Comparison of ENCODE assay signal across 9 cellular contexts in the genomic region with DNA sequence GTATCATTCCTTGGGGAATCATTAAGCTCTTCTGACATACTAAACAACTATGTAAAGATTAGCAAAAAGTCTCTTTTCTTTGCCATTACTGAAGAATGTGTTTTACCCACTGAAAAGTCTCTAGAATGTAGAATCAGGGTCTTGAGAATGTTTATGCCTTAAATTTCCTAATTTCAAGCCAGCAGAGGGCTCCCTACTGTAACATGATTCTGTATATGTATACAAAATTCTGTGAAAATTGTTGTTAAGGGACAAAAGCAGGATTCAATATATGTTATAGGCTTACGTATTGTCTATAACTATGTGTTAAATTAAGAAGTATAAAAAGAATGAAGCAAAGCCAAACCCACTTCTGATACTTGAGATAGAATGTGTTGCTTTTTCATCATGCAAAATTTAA.
DNase-seq lines count a peak whose midpoint lies in the region; ATAC-seq, FAIRE-seq and TF ChIP-seq lines count a peak whose summit lies in the region.
"Had no signal": no experiment of that assay in that cellular context is flagged by ENCODE, and none has a peak within 500 bp of the region (broad histone marks: within the 10 kb centered on the region; RNA-seq: fewer than 3 reads in every experiment).

No MANE protein-coding gene starts in this region.

- ATAC-seq in A549 (no peak), HG02938 (IDR thresholded peaks at IDR 0.05; ENCODE audit: unreplicated experiment) (no peak), HG02678 (IDR thresholded peaks at IDR 0.05; ENCODE audit: unreplicated experiment) (no peak), GM21619 (IDR thresholded peaks at IDR 0.05; ENCODE audit: unreplicated experiment) (no peak)

- peak; percentile 13 to 16; a peak in 2 of 5 replicates for TF ChIP-seq RAD21 in A549 (conservative IDR thresholded peaks at IDR 0.05 in 1 of 2, IDR thresholded peaks at IDR 0.05 in 1 of 2)

- 0 out of 3 replicates have a peak, but pooled peaks cover 3% of the 10 kb centered on the region for H3K4me1 ChIP-seq in A549
- H3K4me1 ChIP-seq in Peyer's patch: no peaks in the 10 kb centered on the region

- H3K9me3 ChIP-seq in A549 (no peaks in the 10 kb centered on the region), Peyer's patch (no peaks in the 10 kb centered on the region)

- WGBS in A549 (ENCODE audit: missing lambda C conversion rate): 20% methylated on average over 1 of the region's 1 CpG

- peak; percentile 35; the same call in 2 of the 3 replicates for TF ChIP-seq CTCF in A549 (IDR thresholded peaks at IDR 0.05)
- peak; percentile 23 for TF ChIP-seq CTCF in GM06990 (IDR thresholded peaks at IDR 0.05; ENCODE audit: insufficient read depth, low read length, poor library complexity, severe bottlenecking)
- peak; percentile 44 for TF ChIP-seq CTCF in fibroblast of pulmonary artery (IDR thresholded peaks at IDR 0.05; ENCODE audit: low read length, missing control alignments)
- TF ChIP-seq CTCF in Peyer's patch (IDR thresholded peaks at IDR 0.05): no peak

- H3K36me3 ChIP-seq in GM06990 (ENCODE audit: control insufficient read depth, insufficient read depth, low read length) (no peaks in the 10 kb centered on the region), Peyer's patch (no peaks in the 10 kb centered on the region)

- H3K4me2 ChIP-seq in A549: no peak overlapping the region

- no peak overlapping the region for H3K4me3 ChIP-seq in A549
- no peak overlapping the region for H3K4me3 ChIP-seq in GM06990 (replicated peaks; ENCODE audit: low read depth, low read length)
- H3K4me3 ChIP-seq in fibroblast of pulmonary artery (replicated peaks; ENCODE audit: low read depth, low read length): no peak overlapping the region
- no peak overlapping the region for H3K4me3 ChIP-seq in Peyer's patch

- DNase-seq in A549 (ENCODE audit: low read depth in 1 of 2, low spot score in 1 of 2) (peak in 1 of 2 experiments; percentile 3), GM06990 (ENCODE audit: extremely low read depth, insufficient read length) (no peak), RKO (ENCODE audit: low spot score) (peak; percentile 6), fibroblast of pulmonary artery (ENCODE audit: low read depth) (peak; percentile 29), Peyer's patch (no peak)
- DNase-seq: activated CD8-positive, alpha-beta memory T cell treated with anti-CD3 and anti-CD28 coated beads for 24 hours had no signal

- H3K27ac ChIP-seq in A549: no peak overlapping the region
- no peak overlapping the region for H3K27ac ChIP-seq in Peyer's patch

- CTCF ChIA-PET in A549 (lab: Yijun Ruan, JAX): no interaction called here

- no peak for TF ChIP-seq EP300 in A549 (IDR thresholded peaks at IDR 0.05)

- TF ChIP-seq POLR2A in A549 (IDR thresholded peaks at IDR 0.05; ENCODE audit: low read length) (no peak), Peyer's patch (IDR thresholded peaks at IDR 0.05) (no peak)

- POLR2A ChIA-PET in A549 (lab: Yijun Ruan, JAX): no interaction called here

- no peak for FAIRE-seq in A549 (lab: Jason Lieb, UNC)

- H3K27me3 ChIP-seq in GM06990 (replicated peaks; ENCODE audit: control insufficient read depth, insufficient read depth, low read length) (no peaks in the 10 kb centered on the region), Peyer's patch (no peaks in the 10 kb centered on the region)

TF ChIP-seq in A549, 52 proteins besides CTCF, POLR2A, EP300 and RAD21:
- TF ChIP-seq, protein P1, sequence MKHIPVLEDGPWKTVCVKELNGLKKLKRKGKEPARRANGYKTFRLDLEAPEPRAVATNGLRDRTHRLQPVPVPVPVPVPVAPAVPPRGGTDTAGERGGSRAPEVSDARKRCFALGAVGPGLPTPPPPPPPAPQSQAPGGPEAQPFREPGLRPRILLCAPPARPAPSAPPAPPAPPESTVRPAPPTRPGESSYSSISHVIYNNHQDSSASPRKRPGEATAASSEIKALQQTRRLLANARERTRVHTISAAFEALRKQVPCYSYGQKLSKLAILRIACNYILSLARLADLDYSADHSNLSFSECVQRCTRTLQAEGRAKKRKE (CRISPR knock-in tag; IDR thresholded peaks at IDR 0.05; ENCODE audit: low read depth): no peak
- 0 out of 3 replicates have a peak, but pooled peaks have one; percentile 14 for TF ChIP-seq SMC3 (IDR thresholded peaks at IDR 0.05)

Comparison
In these comparisons a context has a peak if more than half of its experiments do, and no peak if none do; other contexts are left out.
1. DNase-seq: peak in RKO (single experiment) and fibroblast of pulmonary artery (single experiment); none in GM06990 (single experiment) and Peyer's patch (0 of 3).
2. CTCF ChIP-seq: peak in A549 (single experiment), GM06990 (single experiment) and fibroblast of pulmonary artery (single experiment); none in Peyer's patch (0 of 6).